Comparison of ENCODE assay signal across 21 cellular contexts in genomic region chr4:91830681-91831395, GRCh38.
DNase-seq lines count a peak whose midpoint lies in the region; ATAC-seq, FAIRE-seq and TF ChIP-seq lines count a peak whose summit lies in the region.
"Had no signal": no experiment of that assay in that cellular context is flagged by ENCODE, and none has a peak within 500 bp of the region (broad histone marks: within the 10 kb centered on the region; RNA-seq: fewer than 3 reads in every experiment).

No MANE protein-coding gene starts in this region.

- H3K79me2 ChIP-seq in GM23338 (replicated peaks; ENCODE audit: insufficient read depth) (no peaks in the 10 kb centered on the region), H1 (ENCODE audit: control insufficient read depth in 1 of 2, insufficient read depth in 2 of 2, low read length in 2 of 2) (no peaks in the 10 kb centered on the region), trophoblast cell (ENCODE audit: control insufficient read depth, insufficient read depth, low read length, poor library complexity) (no peaks in the 10 kb centered on the region)

- 0 out of 2 replicates have a peak overlapping the region, but pooled peaks have one; percentile 3 for H2BK12ac ChIP-seq in H1 (ENCODE audit: low read depth, low read length)
- peak overlapping the region; percentile 54 for H2BK12ac ChIP-seq in trophoblast cell (ENCODE audit: low read length)

- DNase-seq in GM23338 (ENCODE audit: low spot score): peak; percentile 4
- DNase-seq in WTC11 (ENCODE audit: low spot score): no peak
- DNase-seq in H1 (ENCODE audit: low read depth in 1 of 2, low spot score in 2 of 2): no peak
- no peak for DNase-seq in trophoblast cell
- no peak for DNase-seq in HUDEP-2 (lab: John Stamatoyannopoulos, UW; ENCODE audit: unreplicated experiment in 76 of 76)
- no peak for DNase-seq in activated gamma-delta T cell treated with Interleukin-2 at 50 U/mL for 16 hours
- DNase-seq in coronary artery (ENCODE audit: low spot score): no peak
- DNase-seq: AML-193; Caco-2; CD4-positive, alpha-beta T cell; GDM1 had no signal

- H3K36me3 Mint-ChIP-seq in GM23338 (ENCODE audit: low read depth) (peaks cover 15% of the 10 kb centered on the region; the same call in 2 of the 3 replicates), WTC11 (peaks cover 21% of the 10 kb centered on the region)
- H3K36me3 Mint-ChIP-seq: IgD-negative memory B cell had no signal

- H2AK5ac ChIP-seq in H1 (ENCODE audit: low read depth, low read length) (no peak overlapping the region), trophoblast cell (ENCODE audit: low read length) (no peak overlapping the region)

- no peaks in the 10 kb centered on the region for H3K23me2 ChIP-seq in H1 (ENCODE audit: low read depth, low read length)

- no peak overlapping the region for H2BK5ac ChIP-seq in H1 (ENCODE audit: low read depth, low read length)
- H2BK5ac ChIP-seq in trophoblast cell (ENCODE audit: low read depth, low read length, poor library complexity): no peak overlapping the region

- no peaks in the 10 kb centered on the region for H3K27me3 ChIP-seq in GM23338 (ENCODE audit: insufficient read depth)
- no peaks in the 10 kb centered on the region for H3K27me3 ChIP-seq in H1 (replicated peaks in 1 of 4; ENCODE audit: control insufficient read depth in 3 of 4, extremely low read depth in 1 of 4, insufficient read depth in 3 of 4, low read length in 3 of 4)
- no peaks in the 10 kb centered on the region for H3K27me3 ChIP-seq in trophoblast cell (ENCODE audit: insufficient read depth, low read length)

- no peak for TF ChIP-seq CTCF in GM23338 (conservative IDR thresholded peaks at IDR 0.05; ENCODE audit: low read depth in 2 of 2)
- TF ChIP-seq CTCF in WTC11 (IDR thresholded peaks at IDR 0.05): no peak
- no peak for TF ChIP-seq CTCF in H1 (IDR thresholded peaks at IDR 0.05; ENCODE audit: control extremely low read depth in 1 of 3, insufficient read depth in 1 of 3, low read depth in 1 of 3, low read length in 3 of 3)
- TF ChIP-seq CTCF in coronary artery (IDR thresholded peaks at IDR 0.05): no peak

- no peak overlapping the region for H3K27ac ChIP-seq in GM23338 (ENCODE audit: low read depth)
- no peak overlapping the region for H3K27ac ChIP-seq in H1 (ENCODE audit: low read depth, low read length)
- H3K27ac ChIP-seq in trophoblast cell (ENCODE audit: low read depth, low read length): peak overlapping the region; percentile 49
- H3K27ac ChIP-seq in coronary artery: no peak overlapping the region
- H3K27ac ChIP-seq: 22Rv1, A549, C4-2B had no signal

- no peak overlapping the region for H3K27ac Mint-ChIP-seq in GM23338
- no peak overlapping the region for H3K27ac Mint-ChIP-seq in WTC11
- H3K27ac Mint-ChIP-seq: CD4-positive, alpha-beta T cell; IgD-negative memory B cell had no signal

- H4K12ac ChIP-seq in trophoblast cell (ENCODE audit: low read depth, low read length): no peak overlapping the region

- peak overlapping the region; percentile 23; the same call in 1 of the 2 replicates for H2BK15ac ChIP-seq in H1 (ENCODE audit: low read length)

- H3K4ac ChIP-seq in H1 (replicated peaks; ENCODE audit: insufficient read length, low read depth, low read length) (no peak overlapping the region), trophoblast cell (ENCODE audit: low read depth, low read length) (no peak overlapping the region)

- no peak for FAIRE-seq in H1 (lab: Jason Lieb, UNC)
- FAIRE-seq: A549, D721Med, GM12892, GM18507, H54, HepG2, HTR-8/SVneo had no signal

- H3K9ac ChIP-seq in H1 (replicated peaks in 1 of 4; ENCODE audit: extremely low read depth in 1 of 4, low read depth in 3 of 4, low read length in 3 of 4) (no peak overlapping the region), trophoblast cell (ENCODE audit: low read length) (no peak overlapping the region)

- no peak overlapping the region for H3K18ac ChIP-seq in H1 (ENCODE audit: extremely low read depth, low read length)
- H3K18ac ChIP-seq in trophoblast cell (ENCODE audit: low read length): no peak overlapping the region

- H3K27me3 Mint-ChIP-seq in GM23338 (ENCODE audit: insufficient read depth, low read depth, poor library complexity) (no peaks in the 10 kb centered on the region), WTC11 (ENCODE audit: low read depth) (peaks cover 29% of the 10 kb centered on the region)
- H3K27me3 Mint-ChIP-seq: CD4-positive, alpha-beta T cell; IgD-negative memory B cell had no signal

- H2BK120ac ChIP-seq in H1 (replicated peaks; ENCODE audit: low read depth, low read length): no peak overlapping the region
- no peak overlapping the region for H2BK120ac ChIP-seq in trophoblast cell (ENCODE audit: insufficient read depth, low read length, poor library complexity)

- H3K4me3 Mint-ChIP-seq in GM23338 (no peak overlapping the region), WTC11 (no peak overlapping the region)
- H3K4me3 Mint-ChIP-seq: CD4-positive, alpha-beta T cell; IgD-negative memory B cell had no signal

- H2AFZ ChIP-seq in GM23338 (peak overlapping the region; percentile 80), H1 (ENCODE audit: low read length) (peak overlapping the region; percentile 83), trophoblast cell (ENCODE audit: insufficient read depth, low read length, poor library complexity) (no peak overlapping the region)

- H3K36me3 ChIP-seq in GM23338 (ENCODE audit: insufficient read depth): no peaks in the 10 kb centered on the region
- H3K36me3 ChIP-seq in H1 (ENCODE audit: control insufficient read depth in 2 of 4, insufficient read depth in 4 of 4, low read length in 3 of 4): no peaks in the 10 kb centered on the region
- H3K36me3 ChIP-seq in trophoblast cell (ENCODE audit: control insufficient read depth in 1 of 2, insufficient read depth in 2 of 2, low read length in 2 of 2): no peaks in the 10 kb centered on the region

- H4K5ac ChIP-seq in H1 (ENCODE audit: insufficient read length, low read depth, low read length): no peak overlapping the region

- peaks cover 20% of the 10 kb centered on the region for H3K9me3 Mint-ChIP-seq in GM23338
- peaks cover 41% of the 10 kb centered on the region for H3K9me3 Mint-ChIP-seq in WTC11

- no peak overlapping the region for H4K91ac ChIP-seq in H1 (replicated peaks; ENCODE audit: insufficient read length, low read length)
- peak overlapping the region; percentile 8 for H4K91ac ChIP-seq in trophoblast cell (ENCODE audit: low read depth, low read length)

- H2BK20ac ChIP-seq in H1 (ENCODE audit: low read length): peak overlapping the region; percentile 67; the same call in 1 of the 2 replicates

- H3K9me3 ChIP-seq in H1 (ENCODE audit: insufficient read depth in 2 of 2, low read depth in 1 of 2, low read length in 1 of 2): 0 out of 4 replicates have a peak, but pooled peaks cover 0 to 5% of the 10 kb centered on the region in 2 experiments
- H3K9me3 ChIP-seq in trophoblast cell (ENCODE audit: insufficient read depth, low read depth, low read length): peaks cover 6% of the 10 kb centered on the region
- H3K9me3 ChIP-seq: A549, Caco-2 had no signal

- POLR2A ChIA-PET in WTC11 (lab: Charles Lee): no interaction called here
- POLR2A ChIA-PET in H1 (lab: Charles Lee; ENCODE audit: partially characterized antibody): no interaction called here

- no peaks in the 10 kb centered on the region for H3F3A ChIP-seq in GM23338 (replicated peaks; ENCODE audit: low read depth)

- TF ChIP-seq POLR2A in H1 (IDR thresholded peaks at IDR 0.05; ENCODE audit: control extremely low read depth in 1 of 2, low read depth in 2 of 2, low read length in 2 of 2): no peak

- H3K14ac ChIP-seq in H1 (ENCODE audit: insufficient read length): no peak overlapping the region
- H3K14ac ChIP-seq in trophoblast cell (ENCODE audit: low read length): no peak overlapping the region

- H4K8ac ChIP-seq in H1 (ENCODE audit: extremely low read depth, insufficient read depth, low read length) (0 out of 2 replicates have a peak overlapping the region, but pooled peaks have one; percentile 6), trophoblast cell (ENCODE audit: low read depth, low read length) (peak overlapping the region; percentile 32)

- H3K4me1 ChIP-seq in GM23338 (ENCODE audit: insufficient read depth) (no peaks in the 10 kb centered on the region), H1 (replicated peaks in 1 of 4; ENCODE audit: control insufficient read depth in 3 of 4, insufficient read depth in 4 of 4, low read length in 3 of 4) (no peaks in the 10 kb centered on the region; a peak in 1 of 7 replicates), trophoblast cell (ENCODE audit: control insufficient read depth in 1 of 2, insufficient read depth in 2 of 2, low read length in 2 of 2) (peaks cover 2 to 5% of the 10 kb centered on the region in 2 experiments)
- H3K4me1 ChIP-seq: A549, Caco-2 had no signal

- ATAC-seq in GM23338: 0 out of 3 replicates have a peak, but pooled peaks have one; percentile 28
- ATAC-seq in WTC11: peak; percentile 30
- ATAC-seq: A549, HepG2 had no signal

- no peak for TF ChIP-seq RAD21 in H1 (IDR thresholded peaks at IDR 0.05 in 1 of 2, conservative IDR thresholded peaks at IDR 0.05 in 1 of 2; ENCODE audit: low read depth in 2 of 2, low read length in 2 of 2)

- 92% methylated on average over 4 of the region's 4 CpGs; no CpG with 5 or more reads in 1 of the 2 experiments for WGBS in H1 (ENCODE audit: extremely low coverage in 1 of 2, insufficient coverage in 1 of 2, insufficient read length in 1 of 2, insufficient replicate concordance in 2 of 2, low coverage in 1 of 2, low lambda C conversion rate in 2 of 2, missing lambda C conversion rate in 1 of 2), 2 experiments
- 100% methylated on average over 1 of the region's 4 CpGs for WGBS in trophoblast cell (ENCODE audit: extremely low coverage, insufficient coverage, insufficient read length)

- H4K20me1 ChIP-seq in GM23338 (replicated peaks; ENCODE audit: insufficient read depth) (no peaks in the 10 kb centered on the region), H1 (replicated peaks in 1 of 2; ENCODE audit: control insufficient read depth in 1 of 2, insufficient read depth in 2 of 2, low read length in 2 of 2) (no peaks in the 10 kb centered on the region)

- H3K4me3 ChIP-seq in GM23338 (no peak overlapping the region), H1 (ENCODE audit: extremely low read depth in 1 of 4, insufficient read depth in 2 of 4, low read depth in 3 of 4, low read length in 4 of 4) (no peak overlapping the region), trophoblast cell (ENCODE audit: low read depth, low read length) (no peak overlapping the region), coronary artery (no peak overlapping the region)
- H3K4me3 ChIP-seq: A549 had no signal

- peaks cover 4% of the 10 kb centered on the region; the same call in 1 of the 3 replicates for H3K4me1 Mint-ChIP-seq in GM23338
- H3K4me1 Mint-ChIP-seq in WTC11: no peaks in the 10 kb centered on the region
- H3K4me1 Mint-ChIP-seq: IgD-negative memory B cell had no signal

- H3K56ac ChIP-seq in H1 (replicated peaks; ENCODE audit: insufficient read length, low read depth, low read length): no peak overlapping the region

- H3K23ac ChIP-seq in H1 (ENCODE audit: insufficient read length) (no peak overlapping the region), trophoblast cell (ENCODE audit: low read length) (no peak overlapping the region)

- no peaks in the 10 kb centered on the region for H3K79me1 ChIP-seq in H1 (ENCODE audit: low read depth, low read length)
- peaks cover 3% of the 10 kb centered on the region for H3K79me1 ChIP-seq in trophoblast cell (ENCODE audit: low read length)

- no peak for TF ChIP-seq EP300 in H1 (IDR thresholded peaks at IDR 0.05; ENCODE audit: borderline replicate concordance in 1 of 2, low read depth in 2 of 2, low read length in 2 of 2)

- CTCF ChIA-PET in WTC11 (lab: Charles Lee) (no interaction called here), H1 (lab: Charles Lee; ENCODE audit: partially characterized antibody) (interaction anchor here (0.7 to 1.5 kb wide), 2 partner anchors 335 to 619 kb away, joined by 3 to 4 read pairs; no protein-coding TSS in a partner anchor)

- H3K4me2 ChIP-seq in GM23338: no peak overlapping the region
- no peak overlapping the region for H3K4me2 ChIP-seq in H1 (ENCODE audit: insufficient read depth in 1 of 2, low read depth in 2 of 2, low read length in 2 of 2)
- H3K4me2 ChIP-seq in trophoblast cell (ENCODE audit: low read length): no peak overlapping the region
- H3K4me2 ChIP-seq: A549 had no signal

- H3K9me2 ChIP-seq in GM23338 (ENCODE audit: insufficient read depth): peaks cover 4% of the 10 kb centered on the region; the same call in 1 of the 2 replicates
